Comparison of ENCODE assay signal across 8 cellular contexts in genomic region chr17:45247429-45248131, GRCh38. TPM values are rescaled to one million over a fixed set of nuclear protein-coding genes. Genes with fewer than 3 reads are reported as not detected.
DNase-seq lines count a peak whose midpoint lies in the region; ATAC-seq and TF ChIP-seq lines count a peak whose summit lies in the region.

No MANE protein-coding gene starts in this region.

- CTCF ChIA-PET in CD8-positive, alpha-beta memory T cell (lab: Charles Lee): interaction anchor here (0.7 to 5.6 kb wide), 13 partner anchors 10 to 133 kb away, joined by 3 to 74 read pairs (median 5); partner anchors contain the start of genes ACBD4 and FMNL1

- peaks cover 4 to 74% (median 6%) of the 10 kb centered on the region in 3 donors for H3K36me3 Mint-ChIP-seq in CD8-positive, alpha-beta memory T cell
- H3K36me3 Mint-ChIP-seq in stimulated activated effector memory CD8-positive, alpha-beta T cell treated with anti-CD3 and anti-CD28 coated beads, Interleukin-12 subunit alpha, Interleukin-12 subunit beta, amount 100 ng/mL, for 72 hours: peaks cover 86% of the 10 kb centered on the region

- H3K4me1 ChIP-seq in CD8-positive, alpha-beta memory T cell (ENCODE audit: insufficient read depth, low read length): peaks cover 56% of the 10 kb centered on the region
- H3K4me1 ChIP-seq in muscle layer of duodenum (ENCODE audit: control insufficient read depth in 1 of 2, insufficient read depth in 2 of 2, low read length in 2 of 2): peaks cover 0 to 21% of the 10 kb centered on the region in 2 donors

- H3K27ac ChIP-seq in CD8-positive, alpha-beta memory T cell (ENCODE audit: low read depth, low read length): peak overlapping the region; percentile 90
- H3K27ac ChIP-seq in muscle layer of duodenum (ENCODE audit: low read length): no peak overlapping the region

- peaks cover 49% of the 10 kb centered on the region for H3K36me3 ChIP-seq in CD8-positive, alpha-beta memory T cell (ENCODE audit: insufficient read depth, low read length)
- H3K36me3 ChIP-seq in muscle layer of duodenum (ENCODE audit: control insufficient read depth in 1 of 2, insufficient read depth in 2 of 2, low read length in 2 of 2): peaks cover 0 to 23% of the 10 kb centered on the region in 2 donors

- H3K4me1 Mint-ChIP-seq in CD8-positive, alpha-beta memory T cell: peaks cover 31 to 71% (median 40%) of the 10 kb centered on the region in 3 donors
- peaks cover 60% of the 10 kb centered on the region for H3K4me1 Mint-ChIP-seq in stimulated activated effector memory CD8-positive, alpha-beta T cell treated with anti-CD3 and anti-CD28 coated beads, Interleukin-12 subunit alpha, Interleukin-12 subunit beta, amount 100 ng/mL, for 72 hours

- H3K27me3 Mint-ChIP-seq in CD8-positive, alpha-beta memory T cell: no peaks in the 10 kb centered on the region

- no peaks in the 10 kb centered on the region for H3K27me3 ChIP-seq in CD8-positive, alpha-beta memory T cell (ENCODE audit: insufficient read depth, low read length, poor library complexity, severe bottlenecking)
- no peaks in the 10 kb centered on the region for H3K27me3 ChIP-seq in muscle layer of duodenum (ENCODE audit: low read depth, low read length)

- H3K27ac Mint-ChIP-seq in CD8-positive, alpha-beta memory T cell: peak overlapping the region; percentile 93 to 100 (median 97)
- peak overlapping the region; percentile 92 for H3K27ac Mint-ChIP-seq in stimulated activated effector memory CD8-positive, alpha-beta T cell treated with anti-CD3 and anti-CD28 coated beads, Interleukin-12 subunit alpha, Interleukin-12 subunit beta, amount 100 ng/mL, for 72 hours

- no peaks in the 10 kb centered on the region for H3K9me3 Mint-ChIP-seq in CD8-positive, alpha-beta memory T cell
- H3K9me3 Mint-ChIP-seq in stimulated activated effector memory CD8-positive, alpha-beta T cell treated with anti-CD3 and anti-CD28 coated beads, Interleukin-12 subunit alpha, Interleukin-12 subunit beta, amount 100 ng/mL, for 72 hours: no peaks in the 10 kb centered on the region

- H3K4me3 Mint-ChIP-seq in CD8-positive, alpha-beta memory T cell: peak overlapping the region; percentile 85 to 94 (median 88)
- peak overlapping the region; percentile 78 for H3K4me3 Mint-ChIP-seq in stimulated activated effector memory CD8-positive, alpha-beta T cell treated with anti-CD3 and anti-CD28 coated beads, Interleukin-12 subunit alpha, Interleukin-12 subunit beta, amount 100 ng/mL, for 72 hours

- POLR2A ChIA-PET in CD8-positive, alpha-beta memory T cell (lab: Charles Lee): interaction anchor here (0.7 to 10.2 kb wide), 11 partner anchors 9 to 162 kb away, joined by 3 to 189 read pairs (median 7); partner anchors contain the start of genes FMNL1, HEXIM1, HEXIM2 and MAP3K14

- ATAC-seq in stimulated activated effector memory CD8-positive, alpha-beta T cell treated with anti-CD3 and anti-CD28 coated beads, Interleukin-12 subunit alpha, Interleukin-12 subunit beta, amount 100 ng/mL, for 72 hours: peak; percentile 93

- DNase-seq in CD8-positive, alpha-beta memory T cell: peak; percentile 92 to 99 (median 98)
- peak; percentile 99 for DNase-seq in GM20000 (ENCODE audit: low spot score)
- peak; percentile 59 for DNase-seq in HS-5 (ENCODE audit: low read depth)
- peak; percentile 98 for DNase-seq in NOMO-1 treated with dmso at 0.1 percent for 144 hours (lab: John Stamatoyannopoulos, UW; ENCODE audit: unreplicated experiment)
- DNase-seq in activated T-cell treated with anti-CD3 and anti-CD28 coated beads for 1 hour (ENCODE audit: low read depth): peak; percentile 95
- DNase-seq in epithelial cell of proximal tubule (ENCODE audit: low read depth): no peak
- DNase-seq in stimulated activated effector memory CD8-positive, alpha-beta T cell treated with anti-CD3 and anti-CD28 coated beads, Interleukin-12 subunit alpha, Interleukin-12 subunit beta, amount 100 ng/mL, for 72 hours (ENCODE audit: low spot score in 2 of 2): peak; percentile 90 to 96

- H3K9me3 ChIP-seq in CD8-positive, alpha-beta memory T cell (ENCODE audit: low read length): no peaks in the 10 kb centered on the region
- H3K9me3 ChIP-seq in muscle layer of duodenum (ENCODE audit: control insufficient read depth in 1 of 2, low read length in 2 of 2): no peaks in the 10 kb centered on the region

- peak overlapping the region; percentile 69 for H3K4me3 ChIP-seq in CD8-positive, alpha-beta memory T cell (ENCODE audit: low read length)
- H3K4me3 ChIP-seq in epithelial cell of proximal tubule (ENCODE audit: low read depth, low read length): peak overlapping the region; percentile 68
- H3K4me3 ChIP-seq in muscle layer of duodenum (ENCODE audit: low read depth in 1 of 2, low read length in 2 of 2): peak overlapping the region; percentile 44 to 64

- TF ChIP-seq CTCF in GM20000 (IDR thresholded peaks at IDR 0.05; ENCODE audit: extremely low read depth, missing control alignments) (no peak), epithelial cell of proximal tubule (conservative IDR thresholded peaks at IDR 0.05; ENCODE audit: low read depth, low read length) (no peak)

RNA-seq across cellular contexts. Expression of gene SPATA32, which starts 14.3 kb away (rescaled TPM):
- total RNA-seq in CD8-positive, alpha-beta memory T cell: under 1 TPM in 1 of 2 experiments, not detected in 1; 0.15 TPM
- 0.33 TPM for polyA plus RNA-seq in CD8-positive, alpha-beta memory T cell
- total RNA-seq in epithelial cell of proximal tubule: not detected in 2 replicates

RNA-seq across cellular contexts. Expression of gene FMNL1, which starts 25.9 kb away (rescaled TPM):
- total RNA-seq in CD8-positive, alpha-beta memory T cell: 100 to 1,000 TPM; 260 to 265 TPM
- polyA plus RNA-seq in CD8-positive, alpha-beta memory T cell: 58.6 TPM
- total RNA-seq in epithelial cell of proximal tubule: 5.1 and 5.7 TPM in 2 replicates

Comparison
In these comparisons a context has a peak if more than half of its experiments do, and no peak if none do; other contexts are left out.
1. RNA of gene FMNL1, which starts 25.9 kb away (total RNA-seq): 260 to 265 TPM in CD8-positive, alpha-beta memory T cell; 5.1 to 5.7 TPM in epithelial cell of proximal tubule; every median in the first group is over 10 times any median in the second.
2. Peak in every context shown above with its lines, with median percentiles within 50 percentile points of each other: H3K4me3 ChIP-seq.